Comparison of ENCODE assay signal across 19 cellular contexts in the genomic region with DNA sequence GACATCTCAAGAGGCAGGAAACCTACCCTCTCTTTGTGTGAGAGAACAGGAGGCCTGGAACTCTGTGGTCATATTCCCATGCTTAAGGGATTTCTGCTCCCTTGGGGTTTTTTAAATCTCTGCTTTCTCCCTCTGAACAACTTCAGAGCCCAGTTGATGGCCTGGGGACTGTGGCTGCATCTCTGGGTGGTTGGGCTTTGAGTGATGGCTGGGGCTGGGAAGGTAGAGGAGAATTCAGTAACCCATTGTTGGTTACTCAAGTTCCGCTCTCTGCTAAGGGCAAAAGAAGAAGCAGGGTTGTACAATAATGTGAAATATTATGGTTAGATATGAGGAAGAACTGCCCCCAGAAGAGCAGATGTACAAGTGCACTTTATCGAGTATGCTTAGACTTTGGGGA.
"Had no signal": no experiment of that assay in that cellular context is flagged by ENCODE, and none has a peak within 500 bp of the region (broad histone marks: within the 10 kb centered on the region; RNA-seq: fewer than 3 reads in every experiment).

No MANE protein-coding gene starts in this region.

- H3K9me3 ChIP-seq: colonic mucosa, esophagus muscularis mucosa, left lung, prostate gland, thyroid gland had no signal

- H3K4me2 ChIP-seq: neural progenitor cell had no signal

- H3K27ac ChIP-seq: colonic mucosa, esophagus muscularis mucosa, neural progenitor cell, prostate gland, thyroid gland had no signal

- H3K4me1 ChIP-seq: colonic mucosa, esophagus muscularis mucosa, prostate gland, thyroid gland had no signal

- H3K9ac ChIP-seq: neural progenitor cell had no signal

- H3K36me3 ChIP-seq: colonic mucosa, left lung, neural progenitor cell, prostate gland, thyroid gland had no signal

- H2AFZ ChIP-seq: neural progenitor cell had no signal

- H3K27me3 ChIP-seq: colonic mucosa, dorsolateral prefrontal cortex, esophagus muscularis mucosa, neural progenitor cell, thyroid gland had no signal

- ATAC-seq: effector memory CD8-positive, alpha-beta T cell; left lung; naive thymus-derived CD8-positive, alpha-beta T cell; stimulated activated naive CD8-positive, alpha-beta T cell treated with anti-CD3 and anti-CD28 coated beads, Interleukin-15, Interleukin-2, amounts not matched to agents 100 U/mL and 50 U/mL, for 24 hours had no signal

- DNase-seq: activated CD4-positive, alpha-beta T cell treated with anti-CD3 and anti-CD28 coated beads for 1 hour; activated CD4-positive, alpha-beta T cell treated with anti-CD3 and anti-CD28 coated beads, Interleukin-2, amount 50 U/mL, for 1 hour; activated naive CD4-positive, alpha-beta T cell treated with Interleukin-2 at 50 U/mL for 16 hours; activated naive CD8-positive, alpha-beta T cell treated with anti-CD3 and anti-CD28 coated beads for 36 hours; activated T-cell treated with anti-CD3 and anti-CD28 coated beads, Interleukin-2, amount 50 U/mL, for 24 hours; central memory CD4-positive, alpha-beta T cell; colonic mucosa; dorsolateral prefrontal cortex; effector memory CD8-positive, alpha-beta T cell; hippocampal formation; kidney glomerular epithelial cell; left lung; naive thymus-derived CD8-positive, alpha-beta T cell; stimulated activated CD4-positive, alpha-beta T cell treated with anti-CD3 and anti-CD28 coated beads, Interleukin-4, amount 100 ng/mL, for 1 hour; stimulated activated naive CD8-positive, alpha-beta T cell treated with anti-CD3 and anti-CD28 coated beads, Interleukin-15, Interleukin-2, amounts not matched to agents 100 U/mL and 50 U/mL, for 24 hours; thyroid gland had no signal

- H3K4me3 ChIP-seq: colonic mucosa, dorsolateral prefrontal cortex, esophagus muscularis mucosa, left lung, neural progenitor cell, prostate gland, thyroid gland had no signal
